Comparison of ENCODE assay signal across 1 cellular context in the genomic region with DNA sequence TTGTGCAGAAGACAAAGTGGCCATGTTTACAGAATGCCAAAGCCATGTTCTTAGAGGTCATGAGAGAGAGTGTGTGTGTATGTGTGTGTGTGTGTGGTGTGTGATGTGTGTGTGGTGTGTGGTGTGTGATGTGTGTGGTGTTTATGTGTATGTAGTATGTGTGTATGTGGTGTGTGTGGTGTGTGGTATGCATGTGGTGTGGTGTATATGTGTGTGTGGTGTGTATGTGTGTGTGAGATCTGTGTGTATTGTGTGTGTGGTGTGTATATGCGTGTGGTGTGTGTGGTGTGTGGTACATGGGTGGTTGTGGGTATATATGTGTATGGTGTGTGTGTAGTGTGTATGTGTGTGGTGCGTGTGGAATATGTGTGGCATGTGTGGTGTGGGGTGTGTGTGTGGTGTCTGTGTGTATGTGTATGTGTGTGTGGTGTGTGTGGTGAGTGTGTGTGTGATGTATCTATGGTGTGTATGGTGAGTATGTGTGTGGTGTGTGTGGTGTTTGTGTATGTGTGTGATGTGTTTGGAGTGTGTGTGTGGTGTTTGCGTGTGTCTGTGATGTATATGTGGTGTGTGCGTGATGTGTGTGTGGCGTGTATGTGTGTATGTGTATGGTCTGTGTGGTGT.
A peak's percentile ranks its signal among the peaks of the same experiment; 100 is the strongest.
TF ChIP-seq lines count a peak whose summit lies in the region.

No MANE protein-coding gene starts in this region.

TF ChIP-seq in HEK293, 187 proteins besides CTCF, POLR2A, EP300 and RAD21 (continued from another document and continues in another):
- TF ChIP-seq, protein P1, sequence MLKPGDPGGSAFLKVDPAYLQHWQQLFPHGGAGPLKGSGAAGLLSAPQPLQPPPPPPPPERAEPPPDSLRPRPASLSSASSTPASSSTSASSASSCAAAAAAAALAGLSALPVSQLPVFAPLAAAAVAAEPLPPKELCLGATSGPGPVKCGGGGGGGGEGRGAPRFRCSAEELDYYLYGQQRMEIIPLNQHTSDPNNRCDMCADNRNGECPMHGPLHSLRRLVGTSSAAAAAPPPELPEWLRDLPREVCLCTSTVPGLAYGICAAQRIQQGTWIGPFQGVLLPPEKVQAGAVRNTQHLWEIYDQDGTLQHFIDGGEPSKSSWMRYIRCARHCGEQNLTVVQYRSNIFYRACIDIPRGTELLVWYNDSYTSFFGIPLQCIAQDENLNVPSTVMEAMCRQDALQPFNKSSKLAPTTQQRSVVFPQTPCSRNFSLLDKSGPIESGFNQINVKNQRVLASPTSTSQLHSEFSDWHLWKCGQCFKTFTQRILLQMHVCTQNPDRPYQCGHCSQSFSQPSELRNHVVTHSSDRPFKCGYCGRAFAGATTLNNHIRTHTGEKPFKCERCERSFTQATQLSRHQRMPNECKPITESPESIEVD (tag by site-specific recombination; IDR thresholded peaks at IDR 0.05), result no peak
- TF ChIP-seq MEIS1 (CRISPR knock-in tag; IDR thresholded peaks at IDR 0.05; ENCODE audit: borderline replicate concordance), result no peak
- TF ChIP-seq, protein P2, sequence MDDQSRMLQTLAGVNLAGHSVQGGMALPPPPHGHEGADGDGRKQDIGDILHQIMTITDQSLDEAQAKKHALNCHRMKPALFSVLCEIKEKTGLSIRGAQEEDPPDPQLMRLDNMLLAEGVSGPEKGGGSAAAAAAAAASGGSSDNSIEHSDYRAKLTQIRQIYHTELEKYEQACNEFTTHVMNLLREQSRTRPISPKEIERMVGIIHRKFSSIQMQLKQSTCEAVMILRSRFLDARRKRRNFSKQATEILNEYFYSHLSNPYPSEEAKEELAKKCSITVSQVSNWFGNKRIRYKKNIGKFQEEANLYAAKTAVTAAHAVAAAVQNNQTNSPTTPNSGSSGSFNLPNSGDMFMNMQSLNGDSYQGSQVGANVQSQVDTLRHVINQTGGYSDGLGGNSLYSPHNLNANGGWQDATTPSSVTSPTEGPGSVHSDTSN (CRISPR knock-in tag; IDR thresholded peaks at IDR 0.05), result no peak
- peak; percentile 25; the same call in 1 of the 2 replicates for TF ChIP-seq ZNF707 (tag by site-specific recombination; IDR thresholded peaks at IDR 0.05)
- TF ChIP-seq ZNF155 (tag by site-specific recombination; IDR thresholded peaks at IDR 0.05), result no peak
- no peak for TF ChIP-seq SETDB1 (IDR thresholded peaks at IDR 0.05; ENCODE audit: insufficient read length, low read length)
- no peak for TF ChIP-seq ZNF121 (tag by site-specific recombination; IDR thresholded peaks at IDR 0.05)
- TF ChIP-seq OSR2 (tag by site-specific recombination; IDR thresholded peaks at IDR 0.05), result no peak; the same call in 1 of the 2 replicates
- no peak for TF ChIP-seq ZNF426 (tag by site-specific recombination; IDR thresholded peaks at IDR 0.05)
- TF ChIP-seq ZNF23 (tag by site-specific recombination; IDR thresholded peaks at IDR 0.05; ENCODE audit: borderline replicate concordance), result 0 out of 2 replicates have a peak, but pooled peaks have one; percentile 14
- TF ChIP-seq, protein P3, sequence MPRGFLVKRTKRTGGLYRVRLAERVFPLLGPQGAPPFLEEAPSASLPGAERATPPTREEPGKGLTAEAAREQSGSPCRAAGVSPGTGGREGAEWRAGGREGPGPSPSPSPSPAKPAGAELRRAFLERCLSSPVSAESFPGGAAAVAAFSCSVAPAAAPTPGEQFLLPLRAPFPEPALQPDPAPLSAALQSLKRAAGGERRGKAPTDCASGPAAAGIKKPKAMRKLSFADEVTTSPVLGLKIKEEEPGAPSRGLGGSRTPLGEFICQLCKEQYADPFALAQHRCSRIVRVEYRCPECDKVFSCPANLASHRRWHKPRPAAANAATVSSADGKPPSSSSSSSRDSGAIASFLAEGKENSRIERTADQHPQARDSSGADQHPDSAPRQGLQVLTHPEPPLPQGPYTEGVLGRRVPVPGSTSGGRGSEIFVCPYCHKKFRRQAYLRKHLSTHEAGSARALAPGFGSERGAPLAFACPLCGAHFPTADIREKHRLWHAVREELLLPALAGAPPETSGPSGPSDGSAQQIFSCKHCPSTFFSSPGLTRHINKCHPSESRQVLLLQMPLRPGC (tag by site-specific recombination; IDR thresholded peaks at IDR 0.05), result 0 out of 2 replicates have a peak, but pooled peaks have one; percentile 10
- TF ChIP-seq REPIN1 (tag by site-specific recombination; IDR thresholded peaks at IDR 0.05; ENCODE audit: low read depth), result no peak
- no peak for TF ChIP-seq SP7 (tag by site-specific recombination; IDR thresholded peaks at IDR 0.05)
- TF ChIP-seq ZNF335 (tag by site-specific recombination; conservative IDR thresholded peaks at IDR 0.05), result no peak
- TF ChIP-seq, protein P4, sequence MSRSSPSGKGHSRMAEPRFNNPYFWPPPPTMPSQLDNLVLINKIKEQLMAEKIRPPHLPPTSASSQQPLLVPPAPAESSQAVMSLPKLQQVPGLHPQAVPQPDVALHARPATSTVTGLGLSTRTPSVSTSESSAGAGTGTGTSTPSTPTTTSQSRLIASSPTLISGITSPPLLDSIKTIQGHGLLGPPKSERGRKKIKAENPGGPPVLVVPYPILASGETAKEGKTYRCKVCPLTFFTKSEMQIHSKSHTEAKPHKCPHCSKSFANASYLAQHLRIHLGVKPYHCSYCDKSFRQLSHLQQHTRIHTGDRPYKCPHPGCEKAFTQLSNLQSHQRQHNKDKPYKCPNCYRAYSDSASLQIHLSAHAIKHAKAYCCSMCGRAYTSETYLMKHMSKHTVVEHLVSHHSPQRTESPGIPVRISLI (tag by site-specific recombination; IDR thresholded peaks at IDR 0.05), result no peak
- TF ChIP-seq ZNF747 (tag by site-specific recombination; IDR thresholded peaks at IDR 0.05), result no peak
- no peak for TF ChIP-seq ZNF837 (tag by site-specific recombination; IDR thresholded peaks at IDR 0.05)
- TF ChIP-seq KLF1 (tag by site-specific recombination; IDR thresholded peaks at IDR 0.05), result no peak
- no peak for TF ChIP-seq ZNF654 (tag by site-specific recombination; IDR thresholded peaks at IDR 0.05; ENCODE audit: low read depth)
- TF ChIP-seq ZSCAN23 (tag by site-specific recombination; IDR thresholded peaks at IDR 0.05), result no peak
- TF ChIP-seq, protein P5, sequence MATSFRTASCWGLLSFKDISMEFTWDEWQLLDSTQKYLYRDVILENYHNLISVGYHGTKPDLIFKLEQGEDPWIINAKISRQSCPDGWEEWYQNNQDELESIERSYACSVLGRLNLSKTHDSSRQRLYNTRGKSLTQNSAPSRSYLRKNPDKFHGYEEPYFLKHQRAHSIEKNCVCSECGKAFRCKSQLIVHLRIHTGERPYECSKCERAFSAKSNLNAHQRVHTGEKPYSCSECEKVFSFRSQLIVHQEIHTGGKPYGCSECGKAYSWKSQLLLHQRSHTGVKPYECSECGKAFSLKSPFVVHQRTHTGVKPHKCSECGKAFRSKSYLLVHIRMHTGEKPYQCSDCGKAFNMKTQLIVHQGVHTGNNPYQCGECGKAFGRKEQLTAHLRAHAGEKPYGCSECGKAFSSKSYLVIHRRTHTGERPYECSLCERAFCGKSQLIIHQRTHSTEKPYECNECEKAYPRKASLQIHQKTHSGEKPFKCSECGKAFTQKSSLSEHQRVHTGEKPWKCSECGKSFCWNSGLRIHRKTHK (tag by site-specific recombination; IDR thresholded peaks at IDR 0.05), result no peak
- TF ChIP-seq ZSCAN16 (tag by site-specific recombination; IDR thresholded peaks at IDR 0.05), result 0 out of 2 replicates have a peak, but pooled peaks have one; percentile 19
- no peak for TF ChIP-seq HOXA7 (CRISPR knock-in tag; IDR thresholded peaks at IDR 0.05; ENCODE audit: borderline replicate concordance)
- TF ChIP-seq ZIC2 (tag by site-specific recombination; IDR thresholded peaks at IDR 0.05), result no peak
- TF ChIP-seq, protein P6, sequence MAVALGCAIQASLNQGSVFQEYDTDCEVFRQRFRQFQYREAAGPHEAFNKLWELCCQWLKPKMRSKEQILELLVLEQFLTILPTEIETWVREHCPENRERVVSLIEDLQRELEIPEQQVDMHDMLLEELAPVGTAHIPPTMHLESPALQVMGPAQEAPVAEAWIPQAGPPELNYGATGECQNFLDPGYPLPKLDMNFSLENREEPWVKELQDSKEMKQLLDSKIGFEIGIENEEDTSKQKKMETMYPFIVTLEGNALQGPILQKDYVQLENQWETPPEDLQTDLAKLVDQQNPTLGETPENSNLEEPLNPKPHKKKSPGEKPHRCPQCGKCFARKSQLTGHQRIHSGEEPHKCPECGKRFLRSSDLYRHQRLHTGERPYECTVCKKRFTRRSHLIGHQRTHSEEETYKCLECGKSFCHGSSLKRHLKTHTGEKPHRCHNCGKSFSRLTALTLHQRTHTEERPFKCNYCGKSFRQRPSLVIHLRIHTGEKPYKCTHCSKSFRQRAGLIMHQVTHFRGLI (tag by site-specific recombination; IDR thresholded peaks at IDR 0.05), result no peak
- TF ChIP-seq, protein P7, sequence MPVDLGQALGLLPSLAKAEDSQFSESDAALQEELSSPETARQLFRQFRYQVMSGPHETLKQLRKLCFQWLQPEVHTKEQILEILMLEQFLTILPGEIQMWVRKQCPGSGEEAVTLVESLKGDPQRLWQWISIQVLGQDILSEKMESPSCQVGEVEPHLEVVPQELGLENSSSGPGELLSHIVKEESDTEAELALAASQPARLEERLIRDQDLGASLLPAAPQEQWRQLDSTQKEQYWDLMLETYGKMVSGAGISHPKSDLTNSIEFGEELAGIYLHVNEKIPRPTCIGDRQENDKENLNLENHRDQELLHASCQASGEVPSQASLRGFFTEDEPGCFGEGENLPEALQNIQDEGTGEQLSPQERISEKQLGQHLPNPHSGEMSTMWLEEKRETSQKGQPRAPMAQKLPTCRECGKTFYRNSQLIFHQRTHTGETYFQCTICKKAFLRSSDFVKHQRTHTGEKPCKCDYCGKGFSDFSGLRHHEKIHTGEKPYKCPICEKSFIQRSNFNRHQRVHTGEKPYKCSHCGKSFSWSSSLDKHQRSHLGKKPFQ (tag by site-specific recombination; IDR thresholded peaks at IDR 0.05), result peak; percentile 92
- 0 out of 2 replicates have a peak, but pooled peaks have one; percentile 24 for TF ChIP-seq ZNF157 (tag by site-specific recombination; IDR thresholded peaks at IDR 0.05)
- TF ChIP-seq ZNF175 (tag by site-specific recombination; IDR thresholded peaks at IDR 0.05), result peak; percentile 13; the same call in 1 of the 2 replicates
- no peak for TF ChIP-seq KLF10 (tag by site-specific recombination; IDR thresholded peaks at IDR 0.05)
- TF ChIP-seq, protein P8, sequence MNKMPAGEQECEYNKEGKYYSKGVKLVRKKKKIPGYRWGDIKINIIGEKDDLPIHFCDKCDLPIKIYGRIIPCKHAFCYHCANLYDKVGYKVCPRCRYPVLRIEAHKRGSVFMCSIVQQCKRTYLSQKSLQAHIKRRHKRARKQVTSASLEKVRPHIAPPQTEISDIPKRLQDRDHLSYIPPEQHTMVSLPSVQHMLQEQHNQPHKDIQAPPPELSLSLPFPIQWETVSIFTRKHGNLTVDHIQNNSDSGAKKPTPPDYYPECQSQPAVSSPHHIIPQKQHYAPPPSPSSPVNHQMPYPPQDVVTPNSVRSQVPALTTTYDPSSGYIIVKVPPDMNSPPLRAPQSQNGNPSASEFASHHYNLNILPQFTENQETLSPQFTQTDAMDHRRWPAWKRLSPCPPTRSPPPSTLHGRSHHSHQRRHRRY (tag by site-specific recombination; IDR thresholded peaks at IDR 0.05), result 0 out of 2 replicates have a peak, but pooled peaks have one; percentile 55
- no peak for TF ChIP-seq ZNF114 (tag by site-specific recombination; IDR thresholded peaks at IDR 0.05)
- no peak for TF ChIP-seq GFI1B (tag by site-specific recombination; IDR thresholded peaks at IDR 0.05)
- TF ChIP-seq ZNF514 (tag by site-specific recombination; IDR thresholded peaks at IDR 0.05), result 0 out of 2 replicates have a peak, but pooled peaks have one; percentile 14
- TF ChIP-seq ZNF548 (tag by site-specific recombination; IDR thresholded peaks at IDR 0.05), result no peak
- TF ChIP-seq, protein P9, sequence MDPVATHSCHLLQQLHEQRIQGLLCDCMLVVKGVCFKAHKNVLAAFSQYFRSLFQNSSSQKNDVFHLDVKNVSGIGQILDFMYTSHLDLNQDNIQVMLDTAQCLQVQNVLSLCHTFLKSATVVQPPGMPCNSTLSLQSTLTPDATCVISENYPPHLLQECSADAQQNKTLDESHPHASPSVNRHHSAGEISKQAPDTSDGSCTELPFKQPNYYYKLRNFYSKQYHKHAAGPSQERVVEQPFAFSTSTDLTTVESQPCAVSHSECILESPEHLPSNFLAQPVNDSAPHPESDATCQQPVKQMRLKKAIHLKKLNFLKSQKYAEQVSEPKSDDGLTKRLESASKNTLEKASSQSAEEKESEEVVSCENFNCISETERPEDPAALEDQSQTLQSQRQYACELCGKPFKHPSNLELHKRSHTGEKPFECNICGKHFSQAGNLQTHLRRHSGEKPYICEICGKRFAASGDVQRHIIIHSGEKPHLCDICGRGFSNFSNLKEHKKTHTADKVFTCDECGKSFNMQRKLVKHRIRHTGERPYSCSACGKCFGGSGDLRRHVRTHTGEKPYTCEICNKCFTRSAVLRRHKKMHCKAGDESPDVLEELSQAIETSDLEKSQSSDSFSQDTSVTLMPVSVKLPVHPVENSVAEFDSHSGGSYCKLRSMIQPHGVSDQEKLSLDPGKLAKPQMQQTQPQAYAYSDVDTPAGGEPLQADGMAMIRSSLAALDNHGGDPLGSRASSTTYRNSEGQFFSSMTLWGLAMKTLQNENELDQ (tag by site-specific recombination; IDR thresholded peaks at IDR 0.05; ENCODE audit: low read depth), result no peak
- TF ChIP-seq ZNF510 (tag by site-specific recombination; IDR thresholded peaks at IDR 0.05; ENCODE audit: insufficient replicate concordance), result no peak
- TF ChIP-seq, protein P10, sequence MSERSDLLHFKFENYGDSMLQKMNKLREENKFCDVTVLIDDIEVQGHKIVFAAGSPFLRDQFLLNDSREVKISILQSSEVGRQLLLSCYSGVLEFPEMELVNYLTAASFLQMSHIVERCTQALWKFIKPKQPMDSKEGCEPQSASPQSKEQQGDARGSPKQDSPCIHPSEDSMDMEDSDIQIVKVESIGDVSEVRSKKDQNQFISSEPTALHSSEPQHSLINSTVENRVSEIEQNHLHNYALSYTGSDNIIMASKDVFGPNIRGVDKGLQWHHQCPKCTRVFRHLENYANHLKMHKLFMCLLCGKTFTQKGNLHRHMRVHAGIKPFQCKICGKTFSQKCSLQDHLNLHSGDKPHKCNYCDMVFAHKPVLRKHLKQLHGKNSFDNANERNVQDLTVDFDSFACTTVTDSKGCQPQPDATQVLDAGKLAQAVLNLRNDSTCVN (tag by site-specific recombination; optimal IDR thresholded peaks at IDR 0.05), result no peak
- peak; percentile 20; the same call in 1 of the 2 replicates for TF ChIP-seq ZNF776 (tag by site-specific recombination; IDR thresholded peaks at IDR 0.05; ENCODE audit: borderline replicate concordance)
- TF ChIP-seq ZNF530 (tag by site-specific recombination; IDR thresholded peaks at IDR 0.05; ENCODE audit: low read depth), result no peak
- TF ChIP-seq SP3 (tag by site-specific recombination; IDR thresholded peaks at IDR 0.05), result no peak
- TF ChIP-seq ZNF792 (tag by site-specific recombination; IDR thresholded peaks at IDR 0.05), result no peak
- TF ChIP-seq RBAK (tag by site-specific recombination; IDR thresholded peaks at IDR 0.05), result no peak
- TF ChIP-seq SCRT1 (tag by site-specific recombination; IDR thresholded peaks at IDR 0.05; ENCODE audit: borderline replicate concordance), result no peak
- no peak for TF ChIP-seq ZNF560 (tag by site-specific recombination; IDR thresholded peaks at IDR 0.05; ENCODE audit: borderline replicate concordance)
- TF ChIP-seq KLF8 (tag by site-specific recombination; IDR thresholded peaks at IDR 0.05), result no peak
